23 cellular contexts compared by ENCODE assay signal in genomic region chr20:12404941-12405340, GRCh38.
"Had no signal": no experiment of that assay in that cellular context is flagged by ENCODE, and none has a peak within 500 bp of the region (broad histone marks: within the 10 kb centered on the region; RNA-seq: fewer than 3 reads in every experiment).

No MANE protein-coding gene starts in this region.

- H3K27me3 Mint-ChIP-seq: dendritic cell treated with granulocyte-macrophage colony-stimulating factor and Interleukin-4, amounts not matched to agents 40 ng/mL and 50 ng/mL, for 4 days; effector memory CD8-positive, alpha-beta T cell had no signal

- H3K27me3 ChIP-seq: colonic mucosa, dorsolateral prefrontal cortex, esophagus muscularis mucosa, esophagus squamous epithelium, foreskin keratinocyte, gastrocnemius medialis, gastroesophageal sphincter, heart left ventricle, heart right ventricle had no signal

- DNase-seq: colonic mucosa; cortex of kidney; dermis blood vessel endothelial cell; dorsolateral prefrontal cortex; effector CD4-positive, alpha-beta T cell; effector CD8-positive, alpha-beta T cell; effector memory CD4-positive, alpha-beta T cell; effector memory CD8-positive, alpha-beta T cell; erythroblast; esophagus squamous epithelium; foreskin fibroblast; foreskin keratinocyte; foreskin melanocyte; gastrocnemius medialis; glutamatergic neuron; head of caudate nucleus; heart left ventricle; heart right ventricle had no signal

- H3K4me1 ChIP-seq: colonic mucosa, esophagus muscularis mucosa, esophagus squamous epithelium, foreskin keratinocyte, gastrocnemius medialis, gastroesophageal sphincter, heart left ventricle, heart right ventricle had no signal

- H3K27ac Mint-ChIP-seq: dendritic cell treated with granulocyte-macrophage colony-stimulating factor and Interleukin-4, amounts not matched to agents 40 ng/mL and 50 ng/mL, for 4 days; effector memory CD8-positive, alpha-beta T cell had no signal

- H3K9me3 ChIP-seq: colonic mucosa, gastrocnemius medialis had no signal

- H3K4me3 ChIP-seq: colonic mucosa, coronary artery, dorsolateral prefrontal cortex, esophagus muscularis mucosa, esophagus squamous epithelium, gastrocnemius medialis, gastroesophageal sphincter, heart left ventricle, heart right ventricle had no signal

- H3K36me3 ChIP-seq: colonic mucosa, esophagus muscularis mucosa, esophagus squamous epithelium, gastrocnemius medialis, gastroesophageal sphincter, heart left ventricle, heart right ventricle had no signal

- H3K4me3 Mint-ChIP-seq: dendritic cell treated with granulocyte-macrophage colony-stimulating factor and Interleukin-4, amounts not matched to agents 40 ng/mL and 50 ng/mL, for 4 days; effector memory CD8-positive, alpha-beta T cell had no signal

- H3K27ac ChIP-seq: colonic mucosa, coronary artery, dorsolateral prefrontal cortex, epithelial cell of prostate, esophagus muscularis mucosa, esophagus squamous epithelium, foreskin keratinocyte, gastrocnemius medialis, gastroesophageal sphincter, heart left ventricle, heart right ventricle had no signal
